Comparison of ENCODE assay signal across 13 cellular contexts in the genomic region with DNA sequence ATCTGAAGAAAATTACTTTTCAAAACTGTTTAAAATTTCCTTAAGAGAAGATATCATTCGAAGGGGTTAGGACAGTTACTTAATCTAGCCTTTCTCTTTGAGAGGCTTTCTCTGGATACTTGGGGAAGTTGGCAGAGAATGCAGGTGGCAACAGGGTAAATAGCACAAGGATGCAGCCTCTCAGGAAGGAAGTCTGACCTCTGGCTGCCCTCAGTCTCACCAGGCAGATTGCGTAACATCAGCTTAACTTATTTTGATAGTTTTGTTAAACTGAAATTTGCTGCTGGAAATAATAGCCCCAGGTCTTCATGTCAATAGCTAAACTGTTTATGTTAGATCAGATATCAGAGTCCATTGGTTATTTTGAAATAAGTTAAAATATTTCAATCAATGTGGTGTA. TPM values are rescaled to one million over a fixed set of nuclear protein-coding genes. Genes with fewer than 3 reads are reported as not detected.
A peak's percentile ranks its signal among the peaks of the same experiment; 100 is the strongest.
DNase-seq lines count a peak whose midpoint lies in the region; ATAC-seq and TF ChIP-seq lines count a peak whose summit lies in the region.
"Had no signal": no experiment of that assay in that cellular context is flagged by ENCODE, and none has a peak within 500 bp of the region (broad histone marks: within the 10 kb centered on the region; RNA-seq: fewer than 3 reads in every experiment).

No MANE protein-coding gene starts in this region.

- BruUV-seq in HCT116 (replicated peaks; lab: Mats Ljungman, UMichigan), result no TSS peak

- no peak overlapping the region for H3K4me3 ChIP-seq in HCT116 (replicated peaks in 1 of 2; ENCODE audit: low read depth in 1 of 2, low read length in 2 of 2)
- no peak overlapping the region for H3K4me3 ChIP-seq in fibroblast of mammary gland (ENCODE audit: control insufficient read depth, low read depth, low read length)
- H3K4me3 ChIP-seq in retinal pigment epithelial cell (ENCODE audit: low read length), result no peak overlapping the region
- H3K4me3 ChIP-seq: uterus had no signal

- ATAC-seq in HCT116, result no peak
- ATAC-seq in HG03159 (IDR thresholded peaks at IDR 0.05; ENCODE audit: unreplicated experiment), result no peak
- no peak for ATAC-seq in GM19467 (IDR thresholded peaks at IDR 0.05; ENCODE audit: unreplicated experiment)

- DNase-seq in HCT116 (ENCODE audit: low read depth, low spot score) (no peak), OCI-M1 (lab: John Stamatoyannopoulos, UW) (peak; percentile 0), fibroblast of mammary gland (ENCODE audit: low read depth) (peak; percentile 45), retinal pigment epithelial cell (ENCODE audit: low read depth) (peak; percentile 49), endothelial cell (ENCODE audit: low spot score) (no peak)
- no peak for DNase-seq in stimulated activated CD8-positive, alpha-beta memory T cell treated with anti-CD3 and anti-CD28 coated beads, Interleukin-4, amount 100 ng/mL, for 48 hours
- DNase-seq: DMS79 treated with DMSO at 0.1 percent for 48 hours, NCI-H510A treated with DMSO at 0.1 percent for 48 hours, occipital lobe, T1000 had no signal

- CTCF ChIA-PET in HCT116 (lab: Charles Lee), result no interaction called here

- H3K27me3 ChIP-seq in HCT116 (ENCODE audit: insufficient read depth, low read length), result no peaks in the 10 kb centered on the region
- H3K27me3 ChIP-seq: uterus had no signal

- no peak for TF ChIP-seq RAD21 in HCT116 (IDR thresholded peaks at IDR 0.05; ENCODE audit: low read depth)

- no peak overlapping the region for H3K4me2 ChIP-seq in HCT116 (ENCODE audit: low read length)

- peaks cover 5% of the 10 kb centered on the region for H3K9me3 Mint-ChIP-seq in endothelial cell (ENCODE audit: unreplicated experiment)

- peaks cover 3% of the 10 kb centered on the region for H3K27me3 Mint-ChIP-seq in endothelial cell (ENCODE audit: unreplicated experiment)

- no peak overlapping the region for H3K27ac ChIP-seq in HCT116 (ENCODE audit: low read depth, low read length)

- H3K4me1 ChIP-seq in HCT116 (ENCODE audit: control insufficient read depth in 1 of 2, insufficient read depth in 2 of 2, low read length in 2 of 2), result no peaks in the 10 kb centered on the region
- H3K4me1 ChIP-seq: uterus had no signal

- H2AFZ ChIP-seq in HCT116 (ENCODE audit: low read depth, low read length, poor library complexity, severe bottlenecking), result no peak overlapping the region

- no peaks in the 10 kb centered on the region; a peak in 1 of 4 replicates for H3K9me3 ChIP-seq in HCT116 (ENCODE audit: control insufficient read depth in 1 of 2, insufficient read depth in 1 of 2, low read depth in 1 of 2, low read length in 2 of 2)
- H3K9me3 ChIP-seq: uterus had no signal

- intact Hi-C loops in HCT116 (cut with micrococcal nuclease), result no loop called here

- H3K79me2 ChIP-seq in HCT116 (ENCODE audit: insufficient read depth, low read length), result no peaks in the 10 kb centered on the region

- H4K20me1 ChIP-seq in HCT116 (ENCODE audit: insufficient read depth), result no peaks in the 10 kb centered on the region

- no peaks in the 10 kb centered on the region for H3K9me2 ChIP-seq in HCT116 (ENCODE audit: insufficient read depth)

- H3K36me3 ChIP-seq in HCT116 (ENCODE audit: control insufficient read depth in 1 of 2, insufficient read depth in 2 of 2, low read length in 2 of 2), result no peaks in the 10 kb centered on the region
- H3K36me3 ChIP-seq: uterus had no signal

- no peak for TF ChIP-seq CTCF in HCT116 (IDR thresholded peaks at IDR 0.05 in 2 of 3, conservative IDR thresholded peaks at IDR 0.05 in 1 of 3; ENCODE audit: borderline replicate concordance in 1 of 3, insufficient read depth in 1 of 3, low read depth in 2 of 3, low read length in 2 of 3)
- TF ChIP-seq CTCF in fibroblast of mammary gland (conservative IDR thresholded peaks at IDR 0.05; ENCODE audit: control insufficient read depth, insufficient read depth, low read depth, low read length), result no peak
- TF ChIP-seq CTCF in retinal pigment epithelial cell (conservative IDR thresholded peaks at IDR 0.05; ENCODE audit: low read depth, low read length), result no peak
- no peak for TF ChIP-seq CTCF in endothelial cell (IDR thresholded peaks at IDR 0.05; ENCODE audit: unreplicated experiment)

- RAD21 ChIA-PET in HCT116 (lab: Charles Lee; ENCODE audit: low non-redundant PET in 1 of 2, low total read pairs in 2 of 2, uncharacterized antibody in 2 of 2, unreplicated experiment in 2 of 2), result no interaction called here

- peaks cover 13% of the 10 kb centered on the region for H3K36me3 Mint-ChIP-seq in endothelial cell (ENCODE audit: low read depth, unreplicated experiment)

- TF ChIP-seq POLR2A in HCT116 (IDR thresholded peaks at IDR 0.05; ENCODE audit: borderline replicate concordance, extremely low read depth, insufficient read depth, insufficient read length), result no peak

- POLR2A ChIA-PET in HCT116 (lab: Charles Lee), result no interaction called here

- no peak overlapping the region for H3K27ac Mint-ChIP-seq in endothelial cell (ENCODE audit: unreplicated experiment)

- H3K9ac ChIP-seq in HCT116 (ENCODE audit: low read length), result no peak overlapping the region

- no peak overlapping the region for H3K4me3 Mint-ChIP-seq in endothelial cell (ENCODE audit: unreplicated experiment)

- H3K4me1 Mint-ChIP-seq in endothelial cell (ENCODE audit: unreplicated experiment), result peaks cover 6% of the 10 kb centered on the region

TF ChIP-seq in HCT116, 20 proteins besides CTCF, POLR2A, EP300 and RAD21:
- TF ChIP-seq TCF7L2 (IDR thresholded peaks at IDR 0.05; ENCODE audit: borderline replicate concordance, extremely low read depth, insufficient read depth, insufficient read length), result no peak
- no peak for TF ChIP-seq EZH2phosphoT487 (IDR thresholded peaks at IDR 0.05; ENCODE audit: borderline replicate concordance)
- TF ChIP-seq CEBPB (IDR thresholded peaks at IDR 0.05; ENCODE audit: low read depth), result peak; percentile 81
- no peak for TF ChIP-seq SP1 (IDR thresholded peaks at IDR 0.05; ENCODE audit: low read depth)
- TF ChIP-seq, protein P1, sequence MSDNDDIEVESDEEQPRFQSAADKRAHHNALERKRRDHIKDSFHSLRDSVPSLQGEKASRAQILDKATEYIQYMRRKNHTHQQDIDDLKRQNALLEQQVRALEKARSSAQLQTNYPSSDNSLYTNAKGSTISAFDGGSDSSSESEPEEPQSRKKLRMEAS (IDR thresholded peaks at IDR 0.05), result no peak
- no peak for TF ChIP-seq EGR1 (IDR thresholded peaks at IDR 0.05; ENCODE audit: low read depth)
- no peak for TF ChIP-seq EZH2 (IDR thresholded peaks at IDR 0.05)
TF ChIP-seq in HCT116: peak in this region for 1.

RNA-seq across cellular contexts. Expression of a gene that starts 20.4 kb away (rescaled TPM):
- total RNA-seq in HCT116 (2021; ENCODE audit: unreplicated experiment), result not detected
- 0.10 TPM in 1 of 2 replicates, not detected in the other for polyA plus RNA-seq in HCT116 (2012)
- 0.26 TPM for total RNA-seq in endothelial cell (ENCODE audit: unreplicated experiment)
- total RNA-seq: occipital lobe had no signal

Comparison
In these comparisons a context has a peak if more than half of its experiments do, and no peak if none do; other contexts are left out.
1. DNase-seq: peak in OCI-M1 (single experiment), fibroblast of mammary gland (single experiment) and retinal pigment epithelial cell (single experiment); none in HCT116 (single experiment), stimulated activated CD8-positive, alpha-beta memory T cell treated with anti-CD3 and anti-CD28 coated beads, Interleukin-4, amount 100 ng/mL, for 48 hours (single experiment) and endothelial cell (single experiment).